In the genomic region with DNA sequence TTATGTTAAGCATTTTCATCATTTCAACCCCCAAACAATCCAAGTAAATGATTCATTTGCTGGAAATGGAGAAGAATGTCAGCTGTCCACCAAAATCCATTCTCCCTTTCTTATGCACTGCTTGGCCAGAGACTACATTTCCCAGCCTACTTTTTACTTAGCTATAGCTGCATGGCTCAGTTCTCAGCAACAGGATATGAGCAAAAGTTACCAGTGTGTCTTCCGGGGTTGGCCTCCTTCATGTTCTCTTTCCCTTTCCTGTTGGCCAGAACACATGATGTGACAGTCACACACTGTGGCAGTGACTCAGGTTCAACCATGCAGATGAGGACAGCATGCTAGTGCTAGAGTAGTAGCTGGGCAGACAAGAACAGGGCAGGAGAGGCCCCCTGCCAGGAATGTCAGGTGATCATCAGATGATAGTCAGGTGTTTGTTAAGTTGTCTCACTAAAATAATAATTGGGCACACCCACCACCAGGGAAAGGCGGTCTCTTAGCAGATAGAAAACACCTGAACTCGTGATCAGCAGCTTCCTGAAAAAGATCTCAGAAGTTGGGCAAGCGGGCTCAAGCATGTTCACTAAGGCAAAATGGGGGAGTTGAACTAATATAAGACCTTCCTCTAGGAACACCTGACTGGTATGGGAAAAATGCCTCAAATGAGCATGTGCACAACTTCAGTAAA, we compare ENCODE assay signal across 8 cellular contexts. TPM values are rescaled to one million over a fixed set of nuclear protein-coding genes. Genes with fewer than 3 reads are reported as not detected.
A peak's percentile ranks its signal among the peaks of the same experiment; 100 is the strongest.
DNase-seq lines count a peak whose midpoint lies in the region; ATAC-seq and TF ChIP-seq lines count a peak whose summit lies in the region.

No MANE protein-coding gene starts in this region.

- TF ChIP-seq CTCF in fibroblast of lung (conservative IDR thresholded peaks at IDR 0.05 in 1 of 2, IDR thresholded peaks at IDR 0.05 in 1 of 2; ENCODE audit: low read depth in 1 of 2, low read length in 2 of 2) (no peak), progenitor cell of endocrine pancreas (IDR thresholded peaks at IDR 0.05; ENCODE audit: unreplicated experiment) (no peak)

- POLR2A ChIA-PET in activated CD4-positive, alpha-beta memory T cell treated with anti-CD3 and anti-CD28 coated beads for 36 hours (lab: Charles Lee), result interaction anchor here (1.0 to 2.5 kb wide), 5 partner anchors 9 to 77 kb away, joined by 3 to 16 read pairs (median 6); partner anchors contain the start of genes ARSK, GPR150, RFESD and SKIC3

- H4K20me1 ChIP-seq in fibroblast of lung (ENCODE audit: control insufficient read depth, extremely low read depth, insufficient read depth, low read length), result no peaks in the 10 kb centered on the region

- H3K4me3 Mint-ChIP-seq in CD4-positive, CD25-positive, alpha-beta regulatory T cell, result peak overlapping the region in 3 of 4 donors; percentile 5 to 66 (median 62)
- H3K4me3 Mint-ChIP-seq in activated CD4-positive, alpha-beta memory T cell treated with anti-CD3 and anti-CD28 coated beads for 36 hours, result peak overlapping the region; percentile 51
- H3K4me3 Mint-ChIP-seq in progenitor cell of endocrine pancreas (ENCODE audit: low read depth), result no peak overlapping the region

- peaks cover 0 to 8% (median 3%) of the 10 kb centered on the region in 7 donors for H3K9me3 Mint-ChIP-seq in CD4-positive, CD25-positive, alpha-beta regulatory T cell
- H3K9me3 Mint-ChIP-seq in activated CD4-positive, alpha-beta memory T cell treated with anti-CD3 and anti-CD28 coated beads for 36 hours, result peaks cover 6% of the 10 kb centered on the region
- H3K9me3 Mint-ChIP-seq in progenitor cell of endocrine pancreas (ENCODE audit: low read depth), result no peaks in the 10 kb centered on the region

- peaks cover 7 to 22% (median 15%) of the 10 kb centered on the region in 4 donors for H3K4me1 Mint-ChIP-seq in CD4-positive, CD25-positive, alpha-beta regulatory T cell
- H3K4me1 Mint-ChIP-seq in activated CD4-positive, alpha-beta memory T cell treated with anti-CD3 and anti-CD28 coated beads for 36 hours (ENCODE audit: low read depth), result peaks cover 22% of the 10 kb centered on the region
- peaks cover 3% of the 10 kb centered on the region for H3K4me1 Mint-ChIP-seq in progenitor cell of endocrine pancreas (ENCODE audit: low read depth)

- no peaks in the 10 kb centered on the region for H3K4me1 ChIP-seq in CD4-positive, CD25-positive, alpha-beta regulatory T cell (ENCODE audit: control insufficient read depth, insufficient read depth, low read length, poor library complexity, severe bottlenecking)
- peaks cover 11% of the 10 kb centered on the region for H3K4me1 ChIP-seq in fibroblast of lung (ENCODE audit: control insufficient read depth, extremely low read depth, insufficient read depth, low read length)

- no peaks in the 10 kb centered on the region for H3K36me3 ChIP-seq in CD4-positive, CD25-positive, alpha-beta regulatory T cell (ENCODE audit: control insufficient read depth, insufficient read depth, low read length)
- no peaks in the 10 kb centered on the region for H3K36me3 ChIP-seq in fibroblast of lung (ENCODE audit: control insufficient read depth, insufficient read depth, low read length)

- H3K4me2 ChIP-seq in fibroblast of lung (ENCODE audit: extremely low read depth, insufficient read depth, low read length), result no peak overlapping the region

- CTCF ChIA-PET in activated CD4-positive, alpha-beta memory T cell treated with anti-CD3 and anti-CD28 coated beads for 36 hours (lab: Charles Lee), result interaction anchor here (0.9 to 1.9 kb wide), 4 partner anchors 10 to 149 kb away, joined by 3 to 16 read pairs (median 4); no protein-coding TSS in a partner anchor

- no peak overlapping the region for H3K9ac ChIP-seq in fibroblast of lung (ENCODE audit: insufficient read depth, low read length)

- peaks cover 6% of the 10 kb centered on the region for H3K27me3 ChIP-seq in CD4-positive, CD25-positive, alpha-beta regulatory T cell (ENCODE audit: control insufficient read depth, insufficient read depth, low read length)
- H3K27me3 ChIP-seq in fibroblast of lung (ENCODE audit: control insufficient read depth, insufficient read depth, low read length), result no peaks in the 10 kb centered on the region

- H3K9me3 ChIP-seq in CD4-positive, CD25-positive, alpha-beta regulatory T cell (ENCODE audit: control insufficient read depth in 2 of 2, low read length in 2 of 2), result no peaks in the 10 kb centered on the region
- no peaks in the 10 kb centered on the region for H3K9me3 ChIP-seq in fibroblast of lung (ENCODE audit: control insufficient read depth, insufficient read depth, low read depth, low read length)

- H3K79me2 ChIP-seq in fibroblast of lung (ENCODE audit: control insufficient read depth, insufficient read depth, low read length), result no peaks in the 10 kb centered on the region

- ATAC-seq in CD4-positive, CD25-positive, alpha-beta regulatory T cell (ENCODE audit: low read depth in 2 of 2), result peak; percentile 99 to 100
- peak; percentile 97 for ATAC-seq in GM21390 (IDR thresholded peaks at IDR 0.05; ENCODE audit: unreplicated experiment)

- H2AFZ ChIP-seq in fibroblast of lung (ENCODE audit: low read length), result peak overlapping the region; percentile 86

- intact Hi-C loops in activated CD4-positive, alpha-beta memory T cell treated with anti-CD3 and anti-CD28 coated beads for 36 hours (cut with micrococcal nuclease), result loop anchor here (1.0 to 5.0 kb wide), 5 partner anchors 10 to 1030 kb away; partner anchors contain the start of genes ARSK, CAST and RFESD

- peak overlapping the region; percentile 19 for H3K4me3 ChIP-seq in CD4-positive, CD25-positive, alpha-beta regulatory T cell (ENCODE audit: low read depth, low read length)
- H3K4me3 ChIP-seq in fibroblast of lung (replicated peaks in 1 of 4; ENCODE audit: control extremely low read depth in 1 of 4, insufficient read depth in 1 of 4, low read depth in 3 of 4, low read length in 4 of 4), result no peak overlapping the region

- H3K27ac Mint-ChIP-seq in CD4-positive, CD25-positive, alpha-beta regulatory T cell, result peak overlapping the region; percentile 63 to 94 (median 94)
- peak overlapping the region; percentile 91 for H3K27ac Mint-ChIP-seq in activated CD4-positive, alpha-beta memory T cell treated with anti-CD3 and anti-CD28 coated beads for 36 hours
- H3K27ac Mint-ChIP-seq in progenitor cell of endocrine pancreas, result no peak overlapping the region

- peak overlapping the region; percentile 29 for H3K27ac ChIP-seq in CD4-positive, CD25-positive, alpha-beta regulatory T cell (ENCODE audit: insufficient read depth, low read length, poor library complexity, severe bottlenecking)
- no peak overlapping the region for H3K27ac ChIP-seq in fibroblast of lung (ENCODE audit: insufficient read depth, low read length)

- peak; percentile 34 to 93 (median 72) for DNase-seq in CD4-positive, CD25-positive, alpha-beta regulatory T cell
- peak in 65 of 76 experiments; percentile 7 to 74 (median 33) for DNase-seq in HUDEP-2 (lab: John Stamatoyannopoulos, UW; ENCODE audit: unreplicated experiment in 76 of 76)
- DNase-seq in activated CD4-positive, alpha-beta memory T cell treated with anti-CD3 and anti-CD28 coated beads for 36 hours, result peak; percentile 86
- DNase-seq in fibroblast of lung (ENCODE audit: low read depth in 2 of 2), result peak in 1 of 2 donors; percentile 45
- DNase-seq in stimulated activated CD8-positive, alpha-beta memory T cell treated with anti-CD3 and anti-CD28 coated beads, Interleukin-12 subunit alpha, Interleukin-12 subunit beta, amount 100 ng/mL, for 24 hours (ENCODE audit: extremely low read depth), result peak; percentile 40
- DNase-seq in NCI-H2227 (lab: John Stamatoyannopoulos, UW; ENCODE audit: unreplicated experiment), result no peak
- no peak for DNase-seq in progenitor cell of endocrine pancreas (ENCODE audit: low spot score, unreplicated experiment)

- H3K36me3 Mint-ChIP-seq in CD4-positive, CD25-positive, alpha-beta regulatory T cell, result peaks cover 3% of the 10 kb centered on the region
- peaks cover 4% of the 10 kb centered on the region for H3K36me3 Mint-ChIP-seq in activated CD4-positive, alpha-beta memory T cell treated with anti-CD3 and anti-CD28 coated beads for 36 hours
- H3K36me3 Mint-ChIP-seq in progenitor cell of endocrine pancreas (ENCODE audit: insufficient read depth), result no peaks in the 10 kb centered on the region

- peaks cover 25% of the 10 kb centered on the region for H3K27me3 Mint-ChIP-seq in CD4-positive, CD25-positive, alpha-beta regulatory T cell
- H3K27me3 Mint-ChIP-seq in activated CD4-positive, alpha-beta memory T cell treated with anti-CD3 and anti-CD28 coated beads for 36 hours, result no peaks in the 10 kb centered on the region
- no peaks in the 10 kb centered on the region for H3K27me3 Mint-ChIP-seq in progenitor cell of endocrine pancreas

RNA-seq across cellular contexts. Expression of gene GPR150, which starts 12.2 kb away (rescaled TPM):
- total RNA-seq in CD4-positive, CD25-positive, alpha-beta regulatory T cell, result 0.37 TPM
- polyA plus RNA-seq in CD4-positive, CD25-positive, alpha-beta regulatory T cell, result under 1 TPM; 0.19 to 0.77 (median 0.65) TPM
- total RNA-seq in activated CD4-positive, alpha-beta memory T cell treated with anti-CD3 and anti-CD28 coated beads for 36 hours, result under 1 TPM; 0.50 to 0.82 TPM
- under 0.01 and 0.33 TPM in 2 replicates for total RNA-seq in fibroblast of lung
- polyA plus RNA-seq in fibroblast of lung, result 0.23 and 0.43 TPM in 2 replicates
- 0.40 and 0.69 TPM in 2 replicates for polyA plus RNA-seq in fibroblast of lung (2012)
- 0.70 TPM in 1 of 2 replicates, not detected in the other for polyA minus RNA-seq in fibroblast of lung (ENCODE audit: low replicate concordance)
- total RNA-seq in progenitor cell of endocrine pancreas, result not detected in 2 replicates

RNA-seq across cellular contexts. Expression of gene RFESD, which starts 14.4 kb away (rescaled TPM):
- total RNA-seq in CD4-positive, CD25-positive, alpha-beta regulatory T cell, result 2.2 TPM
- polyA plus RNA-seq in CD4-positive, CD25-positive, alpha-beta regulatory T cell, result 10 to 100 TPM in 3 of 4 donors, 1 to 10 TPM in 1; 5.1 to 12.1 (median 10.1) TPM
- 1 to 10 TPM; 6.9 to 8.8 TPM for total RNA-seq in activated CD4-positive, alpha-beta memory T cell treated with anti-CD3 and anti-CD28 coated beads for 36 hours
- total RNA-seq in fibroblast of lung (3.1 and 4.8 TPM in 2 replicates), progenitor cell of endocrine pancreas (2.9 and 4.2 TPM in 2 replicates)
- 2.7 TPM in 2 replicates for polyA plus RNA-seq in fibroblast of lung
- 2.0 and 2.7 TPM in 2 replicates for polyA plus RNA-seq in fibroblast of lung (2012)
- not detected in 2 replicates for polyA minus RNA-seq in fibroblast of lung (ENCODE audit: low replicate concordance)

RNA-seq across cellular contexts. Expression of gene SPATA9, which starts 50.7 kb away (rescaled TPM):
- total RNA-seq in CD4-positive, CD25-positive, alpha-beta regulatory T cell, result not detected
- polyA plus RNA-seq in CD4-positive, CD25-positive, alpha-beta regulatory T cell, result under 1 TPM in 1 of 4 donors, not detected in 3; 0.28 TPM
- not detected for total RNA-seq in activated CD4-positive, alpha-beta memory T cell treated with anti-CD3 and anti-CD28 coated beads for 36 hours
- total RNA-seq in fibroblast of lung (0.51 and 0.66 TPM in 2 replicates), progenitor cell of endocrine pancreas (0.82 TPM in 1 of 2 replicates, not detected in the other)
- 0.75 and 1.7 TPM in 2 replicates for polyA plus RNA-seq in fibroblast of lung
- polyA plus RNA-seq in fibroblast of lung (2012), result 1.1 and 2.6 TPM in 2 replicates
- not detected in 2 replicates for polyA minus RNA-seq in fibroblast of lung (ENCODE audit: low replicate concordance)

Comparison
In these comparisons a context has a peak if more than half of its experiments do, and no peak if none do; other contexts are left out.
1. DNase-seq: peak in CD4-positive, CD25-positive, alpha-beta regulatory T cell (3 of 3), HUDEP-2 (65 of 76), activated CD4-positive, alpha-beta memory T cell treated with anti-CD3 and anti-CD28 coated beads for 36 hours (single experiment) and stimulated activated CD8-positive, alpha-beta memory T cell treated with anti-CD3 and anti-CD28 coated beads, Interleukin-12 subunit alpha, Interleukin-12 subunit beta, amount 100 ng/mL, for 24 hours (single experiment); none in NCI-H2227 (single experiment) and progenitor cell of endocrine pancreas (single experiment).